25 cellular contexts compared by ENCODE assay signal in genomic region chr20:58070664-58071499, GRCh38.
"Had no signal": no experiment of that assay in that cellular context is flagged by ENCODE, and none has a peak within 500 bp of the region (broad histone marks: within the 10 kb centered on the region; RNA-seq: fewer than 3 reads in every experiment).

No MANE protein-coding gene starts in this region.

- H3K4me1 ChIP-seq: adrenal gland, ascending aorta, sigmoid colon, tibial artery had no signal

- ATAC-seq: activated naive CD4-positive, alpha-beta T cell treated with anti-CD3 and anti-CD28 coated beads, Interleukin-2, amount 50 U/mL, for 72 hours; gastroesophageal sphincter; mucosa of descending colon had no signal

- H3K4me2 ChIP-seq: smooth muscle cell had no signal

- H3K9me3 ChIP-seq: adrenal gland, ascending aorta, gastroesophageal sphincter, mucosa of descending colon, sigmoid colon, tibial artery had no signal

- H3K27ac ChIP-seq: adrenal gland, ascending aorta, brain microvascular endothelial cell, gastroesophageal sphincter, sigmoid colon, tibial artery had no signal

- H3K36me3 ChIP-seq: adrenal gland, ascending aorta, brain microvascular endothelial cell, gastroesophageal sphincter, sigmoid colon, tibial artery had no signal

- H3K4me3 Mint-ChIP-seq: T-helper 1 cell treated with Interleukin-12 subunit alpha and Interleukin-12 subunit beta and Interleukin-4 antibody, amounts not matched to agents 30 μg/mL and 1 μg/mL, for 36 hours had no signal

- H3K4me3 ChIP-seq: adrenal gland, ascending aorta, gastroesophageal sphincter, mucosa of descending colon, sigmoid colon, smooth muscle cell, tibial artery had no signal

- H3K27ac Mint-ChIP-seq: activated naive CD4-positive, alpha-beta T cell treated with anti-CD3 and anti-CD28 coated beads, Interleukin-2, amount 50 U/mL, for 72 hours; T-helper 1 cell treated with Interleukin-12 subunit alpha and Interleukin-12 subunit beta and Interleukin-4 antibody, amounts not matched to agents 30 μg/mL and 1 μg/mL, for 36 hours had no signal

- H3K9me3 Mint-ChIP-seq: activated naive CD4-positive, alpha-beta T cell treated with anti-CD3 and anti-CD28 coated beads, Interleukin-2, amount 50 U/mL, for 72 hours; T-helper 1 cell treated with Interleukin-12 subunit alpha and Interleukin-12 subunit beta and Interleukin-4 antibody, amounts not matched to agents 30 μg/mL and 1 μg/mL, for 36 hours had no signal

- H3K27me3 ChIP-seq: adrenal gland, ascending aorta, brain microvascular endothelial cell, tibial artery had no signal

- FAIRE-seq: colon had no signal

- H3K36me3 Mint-ChIP-seq: activated naive CD4-positive, alpha-beta T cell treated with anti-CD3 and anti-CD28 coated beads, Interleukin-2, amount 50 U/mL, for 72 hours had no signal

- DNase-seq: activated CD4-positive, alpha-beta T cell treated with anti-CD3 and anti-CD28 coated beads for 4 hours; activated CD4-positive, alpha-beta T cell treated with anti-CD3 and anti-CD28 coated beads, Interleukin-2, amount 50 U/mL, for 48 hours; activated CD4-positive, CD25-positive, alpha-beta regulatory T cell; activated gamma-delta T cell treated with Interleukin-2 at 50 U/mL for 16 hours; activated T-cell treated with anti-CD3 and anti-CD28 coated beads, Interleukin-2, amount 50 U/mL, for 1 hour; brain microvascular endothelial cell; central memory CD4-positive, alpha-beta T cell; hypothalamus; mesendoderm; mucosa of descending colon; occipital lobe; posterior cingulate gyrus; sigmoid colon; stimulated activated CD4-positive, alpha-beta T cell treated with anti-CD3 and anti-CD28 coated beads, Interleukin-2, amount 100 ng/mL, for 48 hours; stimulated activated naive CD4-positive, alpha-beta T cell treated with Interleukin-2 at 50 U/mL for 16 hours; substantia nigra; T1000 had no signal
